ENCODE assay signal across 19 cellular contexts in genomic region chr5:147377685-147378084, GRCh38.
DNase-seq lines count a peak whose midpoint lies in the region; ATAC-seq, FAIRE-seq and TF ChIP-seq lines count a peak whose summit lies in the region.
"Had no signal": no experiment of that assay in that cellular context is flagged by ENCODE, and none has a peak within 500 bp of the region (broad histone marks: within the 10 kb centered on the region; RNA-seq: fewer than 3 reads in every experiment).

No MANE protein-coding gene starts in this region.

- POLR2A ChIA-PET in A549 (lab: Yijun Ruan, JAX): no interaction called here
- POLR2A ChIA-PET in IMR-90 (lab: Charles Lee; ENCODE audit: unreplicated experiment): no interaction called here
- POLR2A ChIA-PET in H1 (lab: Charles Lee; ENCODE audit: partially characterized antibody): interaction anchor here (1.1 kb wide), 1 partner anchor 12 kb away, joined by 3 read pairs; no protein-coding TSS in a partner anchor

- ATAC-seq in A549 (no peak), IMR-90 (ENCODE audit: low read depth) (no peak), HG03439 (IDR thresholded peaks at IDR 0.05; ENCODE audit: unreplicated experiment) (no peak), GM18867 (IDR thresholded peaks at IDR 0.05; ENCODE audit: unreplicated experiment) (no peak)
- ATAC-seq: CD8-positive, alpha-beta T cell had no signal

- H4K20me1 ChIP-seq in IMR-90 (ENCODE audit: insufficient read depth, low read length): no peaks in the 10 kb centered on the region
- no peaks in the 10 kb centered on the region for H4K20me1 ChIP-seq in H1 (replicated peaks in 1 of 2; ENCODE audit: control insufficient read depth in 1 of 2, insufficient read depth in 2 of 2, low read length in 2 of 2)
- H4K20me1 ChIP-seq: BLaER1 treated with 17β-estradiol and CSF1 and Interleukin-3, amounts not matched to agents 10 nM and 100 nM had no signal

- 90% methylated on average over 1 of the region's 1 CpG for WGBS in A549 (ENCODE audit: missing lambda C conversion rate)
- no CpG with 5 or more reads among the region's 1 CpG for WGBS in IMR-90 (ENCODE audit: extremely low coverage in 2 of 2, insufficient read length in 1 of 2), 2 experiments
- WGBS in H1 (ENCODE audit: extremely low coverage in 1 of 2, insufficient coverage in 1 of 2, insufficient read length in 1 of 2, insufficient replicate concordance in 2 of 2, low coverage in 1 of 2, low lambda C conversion rate in 2 of 2, missing lambda C conversion rate in 1 of 2), 2 experiments: 91% methylated on average over 1 of the region's 1 CpG; no CpG with 5 or more reads in 1 of the 2 experiments

- H3K14ac ChIP-seq in IMR-90 (replicated peaks; ENCODE audit: low read depth, low read length) (no peak overlapping the region), H1 (ENCODE audit: insufficient read length) (no peak overlapping the region)

- H3K9me1 ChIP-seq in IMR-90 (ENCODE audit: insufficient read depth, low read length): no peaks in the 10 kb centered on the region

- H3K36me3 ChIP-seq in IMR-90 (ENCODE audit: control insufficient read depth, insufficient read depth, low read length) (no peaks in the 10 kb centered on the region), H1 (ENCODE audit: control insufficient read depth in 2 of 4, insufficient read depth in 4 of 4, low read length in 3 of 4) (no peaks in the 10 kb centered on the region)
- H3K36me3 ChIP-seq: BLaER1 treated with 17β-estradiol and CSF1 and Interleukin-3, amounts not matched to agents 10 nM and 100 nM had no signal

- CTCF ChIA-PET in A549 (lab: Yijun Ruan, JAX): no interaction called here
- CTCF ChIA-PET in IMR-90 (lab: Yijun Ruan, JAX): interaction anchor here (0.9 kb wide), 1 partner anchor 11 kb away, joined by 3 read pairs; no protein-coding TSS in a partner anchor
- CTCF ChIA-PET in H1 (lab: Charles Lee; ENCODE audit: partially characterized antibody): interaction anchor here (0.7 to 1.3 kb wide), 4 partner anchors 9 to 74 kb away, joined by 3 to 5 read pairs (median 4); no protein-coding TSS in a partner anchor

- H4K91ac ChIP-seq in IMR-90 (ENCODE audit: insufficient read depth, low read depth, low read length): no peak overlapping the region
- H4K91ac ChIP-seq in H1 (replicated peaks; ENCODE audit: insufficient read length, low read length): no peak overlapping the region

- H2BK15ac ChIP-seq in IMR-90 (ENCODE audit: low read depth, low read length) (no peak overlapping the region), H1 (ENCODE audit: low read length) (no peak overlapping the region)

- TF ChIP-seq RAD21 in A549 (conservative IDR thresholded peaks at IDR 0.05 in 1 of 2, IDR thresholded peaks at IDR 0.05 in 1 of 2) (no peak), IMR-90 (IDR thresholded peaks at IDR 0.05; ENCODE audit: low read length) (no peak), H1 (IDR thresholded peaks at IDR 0.05 in 1 of 2, conservative IDR thresholded peaks at IDR 0.05 in 1 of 2; ENCODE audit: low read depth in 2 of 2, low read length in 2 of 2) (no peak)

- DNase-seq in A549 (ENCODE audit: low read depth in 1 of 2, low spot score in 1 of 2) (no peak), IMR-90 (no peak), H1 (ENCODE audit: low read depth in 1 of 2, low spot score in 2 of 2) (no peak)
- DNase-seq: 8988T; AML-193; Caco-2; Calu3; CD4-positive, alpha-beta T cell; CD8-positive, alpha-beta T cell; DMS79 treated with DMSO at 0.1 percent for 48 hours; GF-D8 had no signal

- H3K4me3 ChIP-seq in A549 (no peak overlapping the region), IMR-90 (ENCODE audit: insufficient read depth, low read depth, low read length) (no peak overlapping the region), H1 (ENCODE audit: extremely low read depth in 1 of 4, insufficient read depth in 2 of 4, low read depth in 3 of 4, low read length in 4 of 4) (no peak overlapping the region)
- H3K4me3 ChIP-seq: BLaER1 treated with 17β-estradiol and CSF1 and Interleukin-3, amounts not matched to agents 10 nM and 100 nM had no signal

- no peaks in the 10 kb centered on the region for H3K79me2 ChIP-seq in H1 (ENCODE audit: control insufficient read depth in 1 of 2, insufficient read depth in 2 of 2, low read length in 2 of 2)

- no peak overlapping the region for H4K5ac ChIP-seq in IMR-90 (ENCODE audit: low read depth, low read length)
- H4K5ac ChIP-seq in H1 (ENCODE audit: insufficient read length, low read depth, low read length): no peak overlapping the region

- H2BK120ac ChIP-seq in IMR-90 (ENCODE audit: low read depth, low read length) (no peak overlapping the region), H1 (replicated peaks; ENCODE audit: low read depth, low read length) (no peak overlapping the region)

- H3K4me2 ChIP-seq in A549 (no peak overlapping the region), IMR-90 (ENCODE audit: low read depth, low read length) (no peak overlapping the region), H1 (ENCODE audit: insufficient read depth in 1 of 2, low read depth in 2 of 2, low read length in 2 of 2) (no peak overlapping the region)
- H3K4me2 ChIP-seq: BLaER1 treated with 17β-estradiol and CSF1 and Interleukin-3, amounts not matched to agents 10 nM and 100 nM had no signal

- H3K27ac ChIP-seq in A549 (no peak overlapping the region), IMR-90 (ENCODE audit: insufficient read depth, low read length) (no peak overlapping the region), H1 (ENCODE audit: low read depth, low read length) (no peak overlapping the region)
- H3K27ac ChIP-seq: BLaER1 treated with 17β-estradiol and CSF1 and Interleukin-3, amounts not matched to agents 10 nM and 100 nM; C4-2B had no signal

- H3K23me2 ChIP-seq in H1 (ENCODE audit: low read depth, low read length): no peaks in the 10 kb centered on the region

- TF ChIP-seq CTCF in A549 (IDR thresholded peaks at IDR 0.05) (no peak), IMR-90 (conservative IDR thresholded peaks at IDR 0.05; ENCODE audit: low read depth, low read length) (no peak), H1 (IDR thresholded peaks at IDR 0.05; ENCODE audit: control extremely low read depth in 1 of 3, insufficient read depth in 1 of 3, low read depth in 1 of 3, low read length in 3 of 3) (no peak)

- H3K79me1 ChIP-seq in IMR-90 (ENCODE audit: low read depth in 1 of 2, low read length in 2 of 2) (no peaks in the 10 kb centered on the region), H1 (ENCODE audit: low read depth, low read length) (no peaks in the 10 kb centered on the region)

- H3K18ac ChIP-seq in IMR-90 (ENCODE audit: low read depth, low read length) (no peak overlapping the region), H1 (ENCODE audit: extremely low read depth, low read length) (no peak overlapping the region)

- H4K8ac ChIP-seq in IMR-90 (ENCODE audit: low read depth in 2 of 2, low read length in 2 of 2): no peak overlapping the region
- no peak overlapping the region for H4K8ac ChIP-seq in H1 (ENCODE audit: extremely low read depth, insufficient read depth, low read length)

- H2AFZ ChIP-seq in IMR-90 (replicated peaks; ENCODE audit: low read length, poor library complexity): no peak overlapping the region
- H2AFZ ChIP-seq in H1 (ENCODE audit: low read length): no peak overlapping the region

- in situ Hi-C loops in IMR-90 (cut with MboI; ENCODE audit: low sequenced_read_pairs): no loop called here

- no TSS peak for BruUV-seq in IMR-90 (replicated peaks; lab: Mats Ljungman, UMichigan)

- H3K27me3 ChIP-seq in IMR-90 (ENCODE audit: control insufficient read depth, insufficient read depth, low read length): peaks cover 2% of the 10 kb centered on the region; the same call in 1 of the 2 replicates
- no peaks in the 10 kb centered on the region for H3K27me3 ChIP-seq in H1 (replicated peaks in 1 of 4; ENCODE audit: control insufficient read depth in 3 of 4, extremely low read depth in 1 of 4, insufficient read depth in 3 of 4, low read length in 3 of 4)
- H3K27me3 ChIP-seq: BLaER1 treated with 17β-estradiol and CSF1 and Interleukin-3, amounts not matched to agents 10 nM and 100 nM had no signal

- no peak overlapping the region for H2BK12ac ChIP-seq in H1 (ENCODE audit: low read depth, low read length)

- TF ChIP-seq POLR2A in A549 (IDR thresholded peaks at IDR 0.05; ENCODE audit: low read length): no peak
- TF ChIP-seq POLR2A in IMR-90 (IDR thresholded peaks at IDR 0.05; ENCODE audit: low read depth, low read length): no peak
- TF ChIP-seq POLR2A in H1 (IDR thresholded peaks at IDR 0.05; ENCODE audit: control extremely low read depth in 1 of 2, low read depth in 2 of 2, low read length in 2 of 2): no peak

- H3K23ac ChIP-seq in IMR-90 (ENCODE audit: low read depth, low read length) (no peak overlapping the region), H1 (ENCODE audit: insufficient read length) (no peak overlapping the region)

- H3K9me3 ChIP-seq in A549 (peaks cover 4% of the 10 kb centered on the region; the same call in 2 of the 3 replicates), IMR-90 (ENCODE audit: control insufficient read depth, insufficient read depth, low read length) (peaks cover 2% of the 10 kb centered on the region; the same call in 1 of the 2 replicates), H1 (ENCODE audit: insufficient read depth in 2 of 2, low read depth in 1 of 2, low read length in 1 of 2) (peaks cover 5 to 9% of the 10 kb centered on the region in 2 experiments; a peak in 2 of 4 replicates)

- TF ChIP-seq EP300 in A549 (IDR thresholded peaks at IDR 0.05): no peak
- no peak for TF ChIP-seq EP300 in H1 (IDR thresholded peaks at IDR 0.05; ENCODE audit: borderline replicate concordance in 1 of 2, low read depth in 2 of 2, low read length in 2 of 2)

- no peak overlapping the region for H2BK5ac ChIP-seq in IMR-90 (ENCODE audit: low read depth, low read length, poor library complexity, severe bottlenecking)
- H2BK5ac ChIP-seq in H1 (ENCODE audit: low read depth, low read length): no peak overlapping the region

- H3K9ac ChIP-seq in IMR-90 (ENCODE audit: low read depth, low read length): no peak overlapping the region
- no peak overlapping the region for H3K9ac ChIP-seq in H1 (replicated peaks in 1 of 4; ENCODE audit: extremely low read depth in 1 of 4, low read depth in 3 of 4, low read length in 3 of 4)
- H3K9ac ChIP-seq: BLaER1 treated with 17β-estradiol and CSF1 and Interleukin-3, amounts not matched to agents 10 nM and 100 nM had no signal

- H2AK9ac ChIP-seq in IMR-90 (replicated peaks; ENCODE audit: low read depth, low read length, poor library complexity): no peak overlapping the region

- H2AK5ac ChIP-seq in IMR-90 (ENCODE audit: low read depth, low read length): no peak overlapping the region
- H2AK5ac ChIP-seq in H1 (ENCODE audit: low read depth, low read length): no peak overlapping the region

- H2BK20ac ChIP-seq in IMR-90 (ENCODE audit: low read depth, low read length) (no peak overlapping the region), H1 (ENCODE audit: low read length) (no peak overlapping the region)

- dilution Hi-C loops in IMR-90 (cut with HindIII; ENCODE audit: low sequenced_read_pairs, unreplicated experiment): no loop called here

- no peak overlapping the region for H3K4ac ChIP-seq in IMR-90 (ENCODE audit: low read depth, low read length)
- no peak overlapping the region for H3K4ac ChIP-seq in H1 (replicated peaks; ENCODE audit: insufficient read length, low read depth, low read length)

- H3K56ac ChIP-seq in IMR-90 (ENCODE audit: extremely low read depth, insufficient read depth, low read length) (no peak overlapping the region), H1 (replicated peaks; ENCODE audit: insufficient read length, low read depth, low read length) (no peak overlapping the region)

- FAIRE-seq in A549 (lab: Jason Lieb, UNC) (no peak), H1 (lab: Jason Lieb, UNC) (no peak)
- FAIRE-seq: A204.1, D721Med, G401.6, GM12891 had no signal

- intact Hi-C loops in IMR-90 (cut with micrococcal nuclease): no loop called here

- no peaks in the 10 kb centered on the region for H3K4me1 ChIP-seq in A549
- no peaks in the 10 kb centered on the region for H3K4me1 ChIP-seq in IMR-90 (ENCODE audit: control insufficient read depth, insufficient read depth, low read length)
- H3K4me1 ChIP-seq in H1 (replicated peaks in 1 of 4; ENCODE audit: control insufficient read depth in 3 of 4, insufficient read depth in 4 of 4, low read length in 3 of 4): peaks cover 0 to 3% (median under 1%) of the 10 kb centered on the region in 4 experiments; a peak in 2 of 7 replicates
- H3K4me1 ChIP-seq: Caco-2 had no signal

Comparison
In these comparisons a context has a peak if more than half of its experiments do, and no peak if none do; other contexts are left out.
1. Of the 18 proteins assayed by ChIP-seq in both H1 and A549: peak only in H1: none; only in A549: none; in both: MAFK; in neither: 17.